In the genomic region with DNA sequence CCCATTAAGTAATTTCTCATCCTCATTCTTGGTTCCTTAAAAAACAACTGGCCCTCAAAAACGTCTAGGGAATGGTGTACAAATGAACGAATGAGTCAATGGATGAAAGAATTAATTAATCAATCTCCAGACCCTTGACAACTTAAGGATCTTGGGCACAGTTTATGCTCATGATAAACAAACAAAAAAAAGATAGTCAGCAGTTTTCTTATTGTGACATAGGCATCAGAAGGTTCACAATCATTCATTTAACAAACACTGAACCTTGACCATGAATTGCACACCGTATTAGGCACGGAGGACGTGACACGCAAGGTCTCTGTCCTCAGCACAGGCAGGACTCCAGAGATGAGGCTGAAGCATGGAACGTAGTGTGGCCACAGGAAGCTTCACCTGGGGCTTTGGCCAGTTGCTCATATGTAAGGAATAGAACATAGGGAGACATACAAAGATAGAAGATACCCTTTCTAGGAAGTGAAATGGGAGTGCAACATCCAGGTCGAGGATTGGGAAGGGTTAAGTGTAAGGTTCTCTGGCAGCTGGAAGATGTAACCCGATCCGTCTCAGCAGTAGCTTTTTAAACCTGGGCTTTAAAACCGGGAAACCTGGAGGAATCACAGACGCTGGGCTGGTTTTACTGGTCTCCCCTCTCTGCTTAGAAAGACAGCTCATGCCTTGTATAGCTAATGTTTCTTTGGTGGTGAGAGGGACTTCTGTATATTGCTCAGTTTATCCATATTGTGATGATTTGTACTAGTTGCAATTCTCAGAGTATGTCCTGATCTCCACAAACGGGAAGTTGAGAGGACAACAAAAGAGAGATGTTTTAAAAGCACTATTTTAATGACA, we compare ENCODE assay signal across 2 cellular contexts.
TF ChIP-seq lines count a peak whose summit lies in the region.

No MANE protein-coding gene starts in this region.

TF ChIP-seq in GM23338, 12 proteins besides CTCF, POLR2A, EP300 and RAD21:
- TF ChIP-seq POLR2AphosphoS5 (IDR thresholded peaks at IDR 0.05; ENCODE audit: low read depth) (peak; percentile 49), ZNF114 (CRISPR knock-in tag; IDR thresholded peaks at IDR 0.05) (no peak)

TF ChIP-seq in H1, 55 proteins besides CTCF, POLR2A, EP300 and RAD21:
- TF ChIP-seq SIX5 (IDR thresholded peaks at IDR 0.05; ENCODE audit: low read depth, low read length): 0 out of 2 replicates have a peak, but pooled peaks have one; percentile 24
- no peak for TF ChIP-seq TAF7 (optimal IDR thresholded peaks at IDR 0.05; ENCODE audit: borderline replicate concordance, low read depth, low read length)
- no peak for TF ChIP-seq BACH1 (IDR thresholded peaks at IDR 0.05; ENCODE audit: low read length)
- no peak for TF ChIP-seq SUZ12 (IDR thresholded peaks at IDR 0.05; ENCODE audit: low read length)
- TF ChIP-seq HDAC6 (IDR thresholded peaks at IDR 0.05; ENCODE audit: low read depth, low read length): no peak
- TF ChIP-seq TEAD4 (IDR thresholded peaks at IDR 0.05; ENCODE audit: low read depth, low read length): no peak
- TF ChIP-seq TBP (IDR thresholded peaks at IDR 0.05; ENCODE audit: low read depth, low read length): 0 out of 2 replicates have a peak, but pooled peaks have one; percentile 38
- TF ChIP-seq CHD1 (IDR thresholded peaks at IDR 0.05; ENCODE audit: low read depth, low read length): no peak
- peak; percentile 29 for TF ChIP-seq ASH2L (IDR thresholded peaks at IDR 0.05; ENCODE audit: low read length)
- peak; percentile 52; the same call in 1 of the 2 replicates for TF ChIP-seq SP1 (IDR thresholded peaks at IDR 0.05; ENCODE audit: low read depth, low read length)
- 0 out of 2 replicates have a peak, but pooled peaks have one; percentile 51 for TF ChIP-seq TCF12 (IDR thresholded peaks at IDR 0.05; ENCODE audit: low read depth, low read length)
